8 cellular contexts compared by ENCODE assay signal in the genomic region with DNA sequence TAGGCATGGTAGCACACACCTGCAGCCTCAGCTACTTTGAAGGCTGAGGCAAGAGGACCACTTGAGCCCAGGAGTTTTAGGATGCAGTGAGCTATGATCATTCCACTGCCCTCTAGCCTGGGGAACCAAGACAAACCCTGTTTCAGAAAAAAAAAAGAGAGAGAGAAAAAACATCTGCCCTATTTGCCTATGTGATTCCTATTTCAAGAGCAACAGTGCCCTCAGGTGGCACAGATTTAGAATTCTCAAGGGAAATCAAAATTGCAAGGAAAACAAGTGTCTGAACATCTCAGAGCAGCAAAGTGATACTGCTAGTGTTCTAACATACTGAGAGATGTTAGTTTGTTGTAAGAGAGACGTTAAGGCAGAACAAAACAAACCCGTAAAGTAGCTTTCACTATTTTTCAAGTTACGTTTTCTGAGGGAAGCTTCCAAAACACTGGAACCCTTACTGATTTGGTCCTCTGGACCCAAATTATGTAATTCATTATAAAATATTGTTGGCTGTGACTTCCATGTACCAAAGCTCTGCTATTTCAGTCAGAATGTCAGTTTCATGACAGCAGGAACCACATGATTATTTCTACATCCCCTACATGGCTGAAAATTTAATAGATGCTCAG. TPM values are rescaled to one million over a fixed set of nuclear protein-coding genes. Genes with fewer than 3 reads are reported as not detected.
DNase-seq lines count a peak whose midpoint lies in the region; ATAC-seq, FAIRE-seq and TF ChIP-seq lines count a peak whose summit lies in the region.

No MANE protein-coding gene starts in this region.

- SMC1A ChIA-PET in GM12878 (lab: Charles Lee; ENCODE audit: uncharacterized antibody, unreplicated experiment): interaction anchor here (0.7 to 9.1 kb wide), 43 partner anchors 9 to 685 kb away, joined by 3 to 98 read pairs (median 6); a partner anchor contains a TSS

- H3K79me2 ChIP-seq in GM12878 (ENCODE audit: control insufficient read depth, insufficient read depth, low read length): no peaks in the 10 kb centered on the region

- no peak for TF ChIP-seq EP300 in GM12878 (IDR thresholded peaks at IDR 0.05; ENCODE audit: borderline replicate concordance in 1 of 2, control insufficient read depth in 1 of 2, low read depth in 2 of 2, low read length in 2 of 2)

- H3K36me3 ChIP-seq in heart right ventricle (peaks cover 0 to 85% (median 35%) of the 10 kb centered on the region in 9 donors), HAP-1 (replicated peaks) (peaks cover 24% of the 10 kb centered on the region), SJCRH30 (peaks cover 34% of the 10 kb centered on the region), GM12878 (ENCODE audit: control insufficient read depth in 2 of 2, insufficient read depth in 2 of 2, low read length in 1 of 2) (peaks cover 0 to 2% of the 10 kb centered on the region in 2 experiments; a peak in 2 of 4 replicates), thoracic aorta (peaks cover 24% of the 10 kb centered on the region)

- H3K4me3 ChIP-seq in heart right ventricle (no peak overlapping the region), HAP-1 (no peak overlapping the region), LNCaP clone FGC (ENCODE audit: low read depth, low read length) (no peak overlapping the region), SJCRH30 (no peak overlapping the region), GM12878 (peak overlapping the region; percentile 16; the same call in 1 of the 2 replicates), thoracic aorta (no peak overlapping the region)

- no peaks in the 10 kb centered on the region for H3K9me3 ChIP-seq in heart right ventricle
- H3K9me3 ChIP-seq in HAP-1: no peaks in the 10 kb centered on the region
- H3K9me3 ChIP-seq in SJCRH30 (replicated peaks): no peaks in the 10 kb centered on the region
- H3K9me3 ChIP-seq in GM12878 (replicated peaks; ENCODE audit: control insufficient read depth, insufficient read depth, low read length): no peaks in the 10 kb centered on the region
- no peaks in the 10 kb centered on the region for H3K9me3 ChIP-seq in thoracic aorta

- peak; percentile 77 for FAIRE-seq in GM12878 (lab: Jason Lieb, UNC)

- H3K27me3 ChIP-seq in heart right ventricle (no peaks in the 10 kb centered on the region), HAP-1 (ENCODE audit: low read depth) (no peaks in the 10 kb centered on the region), SJCRH30 (no peaks in the 10 kb centered on the region), GM12878 (replicated peaks in 1 of 2; ENCODE audit: control insufficient read depth in 2 of 2, insufficient read depth in 2 of 2, low read length in 1 of 2) (no peaks in the 10 kb centered on the region), thoracic aorta (replicated peaks; ENCODE audit: insufficient read depth) (no peaks in the 10 kb centered on the region)

- peak overlapping the region; percentile 42 for H2AFZ ChIP-seq in GM12878 (ENCODE audit: control insufficient read depth, low read depth, low read length)

- no peak overlapping the region for H3K27ac ChIP-seq in heart right ventricle
- H3K27ac ChIP-seq in SJCRH30: no peak overlapping the region
- H3K27ac ChIP-seq in GM12878 (ENCODE audit: control insufficient read depth, insufficient read depth): peak overlapping the region; percentile 27
- H3K27ac ChIP-seq in thoracic aorta: no peak overlapping the region

- TF ChIP-seq RAD21 in GM12878 (IDR thresholded peaks at IDR 0.05; ENCODE audit: insufficient read depth, low read depth, low read length): peak; percentile 98

- TF ChIP-seq CTCF in heart right ventricle (IDR thresholded peaks at IDR 0.05) (peak in 7 of 9 donors; percentile 27 to 58 (median 54)), LNCaP clone FGC (IDR thresholded peaks at IDR 0.05; ENCODE audit: control insufficient read depth, extremely low read depth, insufficient read depth) (peak; percentile 77), GM12878 (IDR thresholded peaks at IDR 0.05 in 2 of 3, conservative IDR thresholded peaks at IDR 0.05 in 1 of 3; ENCODE audit: control insufficient read depth in 2 of 3, extremely low read depth in 1 of 3, insufficient read depth in 1 of 3, low read depth in 3 of 3, low read length in 3 of 3) (peak; percentile 44 to 73 (median 69); a peak in 5 of 6 replicates), thoracic aorta (IDR thresholded peaks at IDR 0.05) (peak; percentile 17)

- RAD21 ChIA-PET in GM12878 (lab: Charles Lee; ENCODE audit: unreplicated experiment): interaction anchor here (0.7 to 6.0 kb wide), 30 partner anchors 8 to 694 kb away, joined by 3 to 69 read pairs (median 5); a partner anchor contains a TSS

- CTCF ChIA-PET in GM12878 (lab: Yijun Ruan, JAX): interaction anchor here (0.6 to 11.9 kb wide), 61 partner anchors 10 to 792 kb away, joined by 3 to 179 read pairs (median 5); a partner anchor contains a TSS

- no peaks in the 10 kb centered on the region for H4K20me1 ChIP-seq in GM12878 (ENCODE audit: control insufficient read depth, insufficient read depth)

- intact Hi-C loops in heart right ventricle (cut with DNase I): loop anchor here in 8 of 10 donors (5.0 to 10.0 kb wide), 10 partner anchors 44 to 657 kb away; a partner anchor contains a TSS
- intact Hi-C loops in cardiac septum (cut with DNase I): loop anchor here (5.0 to 10.0 kb wide), 3 partner anchors 227 to 659 kb away; a partner anchor contains a TSS
- intact Hi-C loops in GM12878 (cut with micrococcal nuclease; ENCODE audit: unreplicated experiment): loop anchor here (1.0 to 10.0 kb wide), 6 partner anchors 45 to 659 kb away; no protein-coding TSS in a partner anchor

- no peak for TF ChIP-seq POLR2A in GM12878 (IDR thresholded peaks at IDR 0.05; ENCODE audit: low read depth, low read length)

- in situ Hi-C loops in HAP-1 (cut with MboI; ENCODE audit: low sequenced_read_pairs) (loop anchor here (25.0 kb wide), 1 partner anchor 454 kb away; no protein-coding TSS in a partner anchor), GM12878 (cut with MboI) (loop anchor here (10.0 kb wide), 1 partner anchor 467 kb away; no protein-coding TSS in a partner anchor)

- H3K4me2 ChIP-seq in GM12878 (ENCODE audit: control insufficient read depth, insufficient read depth): peak overlapping the region; percentile 50

- DNase-seq in heart right ventricle (no peak), cardiac septum (ENCODE audit: low spot score) (no peak), HAP-1 (ENCODE audit: low spot score in 2 of 2) (peak; percentile 47 to 54), LNCaP clone FGC (ENCODE audit: low read depth) (peak; percentile 55), SJCRH30 (peak; percentile 22 to 65), GM12878 (ENCODE audit: low read depth, low spot score) (peak; percentile 59), left kidney (ENCODE audit: low read depth, low spot score) (peak; percentile 82), thoracic aorta (ENCODE audit: low spot score) (no peak)

- BruUV-seq in GM12878 (replicated peaks; lab: Mats Ljungman, UMichigan): no TSS peak

- H3K4me1 ChIP-seq in heart right ventricle (peaks cover 0 to 14% (median 0%) of the 10 kb centered on the region in 9 donors), HAP-1 (no peaks in the 10 kb centered on the region), SJCRH30 (no peaks in the 10 kb centered on the region), GM12878 (ENCODE audit: control insufficient read depth, insufficient read depth, low read length) (peaks cover 6% of the 10 kb centered on the region; the same call in 1 of the 2 replicates), thoracic aorta (ENCODE audit: control insufficient read depth in 1 of 2, low read depth in 2 of 2) (peaks cover 0 to 12% of the 10 kb centered on the region in 2 donors)

- 65 to 68% methylated on average over 3 of the region's 3 CpGs for WGBS in heart right ventricle, 2 donors
- 0% methylated on average over 3 of the region's 3 CpGs for WGBS in GM12878 (ENCODE audit: insufficient coverage, insufficient replicate concordance, low lambda C conversion rate, missing lambda C conversion rate)

- no peak overlapping the region for H3K9ac ChIP-seq in GM12878 (ENCODE audit: control insufficient read depth, insufficient read depth, low read length)

- peak in 3 of 8 donors; percentile 19 to 48 (median 45) for ATAC-seq in heart right ventricle
- ATAC-seq in GM12878: peak; percentile 89
- no peak for ATAC-seq in thoracic aorta (ENCODE audit: insufficient number of reproducible peaks, low FRiP score, low read depth)

- POLR2A ChIA-PET in GM12878 (lab: Charles Lee): interaction anchor here (1.4 kb wide), 2 partner anchors 48 to 468 kb away, joined by 4 read pairs; no protein-coding TSS in a partner anchor

RNA-seq across cellular contexts. Expression of a gene that starts 7.9 kb away (rescaled TPM):
- total RNA-seq in heart right ventricle: 10 to 100 TPM; 20.2 to 27.2 (median 24.5) TPM
- 10 to 100 TPM; 22.5 to 25.4 TPM for polyA plus RNA-seq in heart right ventricle
- 21.7 TPM for total RNA-seq in cardiac septum
- 98.9 and 109 TPM in 2 replicates for total RNA-seq in SJCRH30 (2014; rRNA removed; shearing (Covaris generic))
- total RNA-seq in GM12878 (2013; cell fraction: nucleolus; rRNA removed): 22.7 and 28.3 TPM in 2 replicates
- 26.4 and 31.3 TPM in 2 replicates for total RNA-seq in GM12878 (2014; rRNA removed)
- 31.3 and 33.9 TPM in 2 replicates for total RNA-seq in GM12878 (2014; rRNA removed; fragmentation: Illumina TruSeq; extraction: Trizol)
- 19.7 and 20.9 TPM in 2 replicates for total RNA-seq in GM12878 (2021)
- 24.5 TPM for polyA plus RNA-seq in GM12878 (2011; ENCODE audit: low read depth)
- polyA plus RNA-seq in GM12878 (2011; rRNA removed): 39.4 and 54.3 TPM in 2 replicates
- 17.6 and 19.3 TPM in 2 replicates for polyA plus RNA-seq in GM12878 (2011; cell fraction: cytosol; rRNA removed)
- polyA plus RNA-seq in GM12878 (2011; cell fraction: nucleus; rRNA removed): 35.3 and 51.7 TPM in 2 replicates
- 21.2 and 23.6 TPM in 2 replicates for polyA plus RNA-seq in GM12878 (2012)
- 25.9 and 29.5 TPM in 2 replicates for polyA plus RNA-seq in GM12878 (2014; fragmentation: Illumina TruSeq; extraction: Trizol)
- 10 to 100 TPM; 41.0 to 47.3 TPM for polyA plus RNA-seq in GM12878 (2014; fragmentation: Nextera tagmentation; extraction: Ambion mirVana)
- polyA plus RNA-seq in GM12878 (2014; rRNA removed): 27.0 and 34.2 TPM in 2 replicates
- 10 to 100 TPM; 33.0 to 33.1 TPM for polyA plus RNA-seq in GM12878 (2016; fragmentation: Nextera tagmentation; extraction: Ambion mirVana)
- polyA minus RNA-seq in GM12878 (2011; rRNA and poly(A)+ RNA removed): 10.6 and 11.5 TPM in 2 replicates
- polyA minus RNA-seq in GM12878 (2011; cell fraction: cytosol; rRNA and poly(A)+ RNA removed): 2.2 and 2.7 TPM in 2 replicates
- 7.7 and 8.6 TPM in 2 replicates for polyA minus RNA-seq in GM12878 (2011; cell fraction: nucleus; rRNA and poly(A)+ RNA removed)
- 10 to 100 TPM; 62.2 to 63.0 TPM for total RNA-seq in thoracic aorta

RNA-seq across cellular contexts. Expression of a gene that starts 15.2 kb away (rescaled TPM):
- 10 to 100 TPM in 1 of 10 donors, 1 to 10 TPM in 8, under 1 TPM in 1; 1.00 to 11.4 (median 3.6) TPM for total RNA-seq in heart right ventricle
- polyA plus RNA-seq in heart right ventricle: 1 to 10 TPM; 1.9 to 3.0 TPM
- total RNA-seq in cardiac septum: 6.4 TPM
- total RNA-seq in SJCRH30 (2014; rRNA removed; shearing (Covaris generic)): 16.8 and 20.6 TPM in 2 replicates
- 76.0 and 77.0 TPM in 2 replicates for total RNA-seq in GM12878 (2013; cell fraction: nucleolus; rRNA removed)
- total RNA-seq in GM12878 (2014; rRNA removed): 25.0 and 27.6 TPM in 2 replicates
- total RNA-seq in GM12878 (2014; rRNA removed; fragmentation: Illumina TruSeq; extraction: Trizol): 25.2 and 26.7 TPM in 2 replicates
- total RNA-seq in GM12878 (2021): 25.7 TPM in 2 replicates
- polyA plus RNA-seq in GM12878 (2011; ENCODE audit: low read depth): 9.6 TPM
- 15.8 and 20.4 TPM in 2 replicates for polyA plus RNA-seq in GM12878 (2011; rRNA removed)
- 8.3 and 8.9 TPM in 2 replicates for polyA plus RNA-seq in GM12878 (2011; cell fraction: cytosol; rRNA removed)
- polyA plus RNA-seq in GM12878 (2011; cell fraction: nucleus; rRNA removed): 15.4 and 16.4 TPM in 2 replicates
- 11.8 and 13.2 TPM in 2 replicates for polyA plus RNA-seq in GM12878 (2012)
- 27.7 and 35.1 TPM in 2 replicates for polyA plus RNA-seq in GM12878 (2014; fragmentation: Illumina TruSeq; extraction: Trizol)
- 10 to 100 TPM in 1 of 2 experiments, 1 to 10 TPM in 1; 8.9 to 10.7 TPM for polyA plus RNA-seq in GM12878 (2014; fragmentation: Nextera tagmentation; extraction: Ambion mirVana)
- polyA plus RNA-seq in GM12878 (2014; rRNA removed): 22.3 and 24.5 TPM in 2 replicates
- 10 to 100 TPM; 30.6 to 32.5 TPM for polyA plus RNA-seq in GM12878 (2016; fragmentation: Nextera tagmentation; extraction: Ambion mirVana)
- 19.1 and 23.2 TPM in 2 replicates for polyA minus RNA-seq in GM12878 (2011; rRNA and poly(A)+ RNA removed)
- polyA minus RNA-seq in GM12878 (2011; cell fraction: cytosol; rRNA and poly(A)+ RNA removed): 5.0 and 6.8 TPM in 2 replicates
- polyA minus RNA-seq in GM12878 (2011; cell fraction: nucleus; rRNA and poly(A)+ RNA removed): 17.0 and 27.1 TPM in 2 replicates
- total RNA-seq in thoracic aorta: 10 to 100 TPM in 1 of 2 donors, 1 to 10 TPM in 1; 8.7 to 40.6 TPM

Comparison
In these comparisons a context has a peak if more than half of its experiments do, and no peak if none do; other contexts are left out.
1. DNase-seq: peak in HAP-1 (2 of 2), LNCaP clone FGC (single experiment), SJCRH30 (2 of 2), GM12878 (single experiment) and left kidney (single experiment); none in heart right ventricle (0 of 2), cardiac septum (single experiment) and thoracic aorta (single experiment).
2. CTCF ChIP-seq: peak in every context shown above with its lines; median percentile 77 in LNCaP clone FGC; 69 in GM12878; 54 in heart right ventricle; 17 in thoracic aorta.